ENCODE assay signal across 15 cellular contexts in the genomic region with DNA sequence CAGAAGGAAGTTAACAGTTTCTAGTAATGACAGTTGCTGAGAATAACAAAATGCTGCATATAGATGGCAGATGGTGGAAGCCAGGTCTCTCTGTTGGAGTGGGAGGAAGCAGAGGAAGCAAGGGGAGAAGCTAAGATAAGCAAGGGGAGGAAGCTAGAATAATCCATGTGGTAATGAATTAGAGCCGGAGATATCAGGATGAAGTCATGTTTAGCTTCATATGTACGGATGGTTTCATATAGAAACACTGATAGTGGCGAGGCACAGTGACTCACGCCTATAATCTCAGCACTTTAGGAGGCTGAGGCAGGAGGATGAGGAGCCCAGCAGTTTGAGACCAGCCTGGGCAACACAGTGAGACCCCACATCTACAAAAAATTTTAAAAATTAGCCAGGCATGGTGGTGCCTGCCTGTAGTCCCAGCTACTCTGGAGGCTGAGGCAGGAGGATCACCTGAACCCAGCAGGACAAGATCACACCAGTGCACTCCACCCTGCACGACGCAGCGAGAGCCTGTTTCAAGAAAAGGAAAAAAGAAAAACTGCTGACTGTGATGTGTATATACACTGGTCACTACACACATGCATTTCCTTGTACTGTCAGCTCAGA. TPM values are rescaled to one million over a fixed set of nuclear protein-coding genes. Genes with fewer than 3 reads are reported as not detected.
DNase-seq lines count a peak whose midpoint lies in the region; ATAC-seq and TF ChIP-seq lines count a peak whose summit lies in the region.
"Had no signal": no experiment of that assay in that cellular context is flagged by ENCODE, and none has a peak within 500 bp of the region (broad histone marks: within the 10 kb centered on the region; RNA-seq: fewer than 3 reads in every experiment).

No MANE protein-coding gene starts in this region.

- H3K27ac ChIP-seq in 22Rv1 (peak overlapping the region; percentile 25), endodermal cell (ENCODE audit: low read depth, low read length) (no peak overlapping the region)
- H3K27ac ChIP-seq: sigmoid colon, upper lobe of left lung had no signal

- POLR2A ChIA-PET in WTC11 (lab: Charles Lee) = no interaction called here

- WGBS in endodermal cell (ENCODE audit: insufficient coverage in 1 of 2, insufficient read length in 1 of 2), 2 experiments = 93 to 98% methylated on average over 4 to 7 of the region's 7 CpGs

- CTCF ChIA-PET in WTC11 (lab: Charles Lee) = interaction anchor here (3.7 kb wide), 1 partner anchor 77 kb away, joined by 46 read pairs; no protein-coding TSS in a partner anchor

- H3K27me3 Mint-ChIP-seq in WTC11 (ENCODE audit: low read depth) = no peaks in the 10 kb centered on the region
- no peaks in the 10 kb centered on the region for H3K27me3 Mint-ChIP-seq in glutamatergic neuron (ENCODE audit: unreplicated experiment)
- no peaks in the 10 kb centered on the region for H3K27me3 Mint-ChIP-seq in endodermal cell (ENCODE audit: insufficient read depth)
- H3K27me3 Mint-ChIP-seq: activated CD4-positive, alpha-beta T cell treated with anti-CD3 and anti-CD28 coated beads, Interleukin-2, amount 10 ng/mL, durations not matched to agents 24 days and 14 days; activated naive CD4-positive, alpha-beta T cell treated with anti-CD3 and anti-CD28 coated beads, Interleukin-2, amount 50 U/mL, for 24 hours had no signal

- DNase-seq in GF-D8 (lab: John Stamatoyannopoulos, UW) (peak; percentile 93), WTC11 (ENCODE audit: low spot score) (no peak), glutamatergic neuron (no peak), DMS114 treated with DMSO at 0.1 percent for 48 hours (lab: John Stamatoyannopoulos, UW; ENCODE audit: unreplicated experiment) (no peak), BE2C (no peak), endodermal cell (no peak)
- DNase-seq: effector CD8-positive, alpha-beta T cell; hypothalamus; NCI-H510A; sigmoid colon; upper lobe of left lung had no signal

- H3K4me3 Mint-ChIP-seq in WTC11 (no peak overlapping the region), glutamatergic neuron (ENCODE audit: unreplicated experiment) (peak overlapping the region; percentile 34), endodermal cell (no peak overlapping the region)
- H3K4me3 Mint-ChIP-seq: activated CD4-positive, alpha-beta T cell treated with anti-CD3 and anti-CD28 coated beads, Interleukin-2, amount 10 ng/mL, durations not matched to agents 24 days and 14 days; activated naive CD4-positive, alpha-beta T cell treated with anti-CD3 and anti-CD28 coated beads, Interleukin-2, amount 50 U/mL, for 24 hours had no signal

- H3K9me3 ChIP-seq in BE2C (no peaks in the 10 kb centered on the region), endodermal cell (ENCODE audit: control insufficient read depth, low read length) (no peaks in the 10 kb centered on the region)
- H3K9me3 ChIP-seq: sigmoid colon, upper lobe of left lung had no signal

- peaks cover 8% of the 10 kb centered on the region; the same call in 1 of the 2 replicates for H3K36me3 Mint-ChIP-seq in WTC11
- peaks cover 5% of the 10 kb centered on the region for H3K36me3 Mint-ChIP-seq in glutamatergic neuron (ENCODE audit: unreplicated experiment)
- H3K36me3 Mint-ChIP-seq in endodermal cell (ENCODE audit: low read depth) = peaks cover 23% of the 10 kb centered on the region

- H3K9me3 Mint-ChIP-seq in WTC11 = no peaks in the 10 kb centered on the region
- peaks cover 8% of the 10 kb centered on the region for H3K9me3 Mint-ChIP-seq in glutamatergic neuron (ENCODE audit: unreplicated experiment)
- H3K9me3 Mint-ChIP-seq in endodermal cell = no peaks in the 10 kb centered on the region
- H3K9me3 Mint-ChIP-seq: activated CD4-positive, alpha-beta T cell treated with anti-CD3 and anti-CD28 coated beads, Interleukin-2, amount 10 ng/mL, durations not matched to agents 24 days and 14 days; activated naive CD4-positive, alpha-beta T cell treated with anti-CD3 and anti-CD28 coated beads, Interleukin-2, amount 50 U/mL, for 24 hours had no signal

- H3K4me1 ChIP-seq in BE2C = peaks cover 2% of the 10 kb centered on the region; the same call in 1 of the 2 replicates
- H3K4me1 ChIP-seq in endodermal cell (ENCODE audit: control insufficient read depth, insufficient read depth, low read length) = no peaks in the 10 kb centered on the region

- no peak overlapping the region for H3K9ac ChIP-seq in endodermal cell (ENCODE audit: extremely low read depth, low read length, poor library complexity, severe bottlenecking)

- TF ChIP-seq CTCF in 22Rv1 (IDR thresholded peaks at IDR 0.05) (no peak), WTC11 (IDR thresholded peaks at IDR 0.05) (no peak), glutamatergic neuron (IDR thresholded peaks at IDR 0.05; ENCODE audit: partially characterized antibody, unreplicated experiment) (no peak), BE2C (IDR thresholded peaks at IDR 0.05; ENCODE audit: low read depth, low read length) (no peak), endodermal cell (conservative IDR thresholded peaks at IDR 0.05) (no peak)

- H3K27me3 ChIP-seq in BE2C (no peaks in the 10 kb centered on the region), endodermal cell (ENCODE audit: control insufficient read depth, insufficient read depth, low read length, poor library complexity, severe bottlenecking) (no peaks in the 10 kb centered on the region)
- H3K27me3 ChIP-seq: sigmoid colon, upper lobe of left lung had no signal

- no peak overlapping the region for H3K4me3 ChIP-seq in BE2C (ENCODE audit: low read depth, low read length)
- H3K4me3 ChIP-seq in endodermal cell (ENCODE audit: low read length) = no peak overlapping the region
- H3K4me3 ChIP-seq: sigmoid colon, upper lobe of left lung had no signal

- no peak for ATAC-seq in WTC11
- no peak for ATAC-seq in GM21367 (IDR thresholded peaks at IDR 0.05; ENCODE audit: unreplicated experiment)

- H3K4me1 Mint-ChIP-seq in WTC11 (no peaks in the 10 kb centered on the region), glutamatergic neuron (ENCODE audit: low read depth, unreplicated experiment) (peaks cover 12% of the 10 kb centered on the region), endodermal cell (no peaks in the 10 kb centered on the region)

- H3K36me3 ChIP-seq in BE2C = peaks cover 14% of the 10 kb centered on the region
- peaks cover 23% of the 10 kb centered on the region for H3K36me3 ChIP-seq in endodermal cell (ENCODE audit: control insufficient read depth, insufficient read depth, low read length)

- H3K27ac Mint-ChIP-seq in WTC11 (no peak overlapping the region), glutamatergic neuron (ENCODE audit: unreplicated experiment) (peak overlapping the region; percentile 13), endodermal cell (no peak overlapping the region)
- H3K27ac Mint-ChIP-seq: activated naive CD4-positive, alpha-beta T cell treated with anti-CD3 and anti-CD28 coated beads, Interleukin-2, amount 50 U/mL, for 24 hours had no signal

TF ChIP-seq in WTC11, 78 proteins besides CTCF, POLR2A, EP300 and RAD21:
- TF ChIP-seq FOXP1 (CRISPR knock-in tag; IDR thresholded peaks at IDR 0.05; ENCODE audit: borderline replicate concordance) (no peak), MYBL2 (CRISPR knock-in tag; IDR thresholded peaks at IDR 0.05) (no peak), FOXK1 (CRISPR knock-in tag; IDR thresholded peaks at IDR 0.05) (no peak), ZNF121 (CRISPR knock-in tag; IDR thresholded peaks at IDR 0.05) (0 out of 2 replicates have a peak, but pooled peaks have one; percentile 11)
- TF ChIP-seq, protein P1, sequence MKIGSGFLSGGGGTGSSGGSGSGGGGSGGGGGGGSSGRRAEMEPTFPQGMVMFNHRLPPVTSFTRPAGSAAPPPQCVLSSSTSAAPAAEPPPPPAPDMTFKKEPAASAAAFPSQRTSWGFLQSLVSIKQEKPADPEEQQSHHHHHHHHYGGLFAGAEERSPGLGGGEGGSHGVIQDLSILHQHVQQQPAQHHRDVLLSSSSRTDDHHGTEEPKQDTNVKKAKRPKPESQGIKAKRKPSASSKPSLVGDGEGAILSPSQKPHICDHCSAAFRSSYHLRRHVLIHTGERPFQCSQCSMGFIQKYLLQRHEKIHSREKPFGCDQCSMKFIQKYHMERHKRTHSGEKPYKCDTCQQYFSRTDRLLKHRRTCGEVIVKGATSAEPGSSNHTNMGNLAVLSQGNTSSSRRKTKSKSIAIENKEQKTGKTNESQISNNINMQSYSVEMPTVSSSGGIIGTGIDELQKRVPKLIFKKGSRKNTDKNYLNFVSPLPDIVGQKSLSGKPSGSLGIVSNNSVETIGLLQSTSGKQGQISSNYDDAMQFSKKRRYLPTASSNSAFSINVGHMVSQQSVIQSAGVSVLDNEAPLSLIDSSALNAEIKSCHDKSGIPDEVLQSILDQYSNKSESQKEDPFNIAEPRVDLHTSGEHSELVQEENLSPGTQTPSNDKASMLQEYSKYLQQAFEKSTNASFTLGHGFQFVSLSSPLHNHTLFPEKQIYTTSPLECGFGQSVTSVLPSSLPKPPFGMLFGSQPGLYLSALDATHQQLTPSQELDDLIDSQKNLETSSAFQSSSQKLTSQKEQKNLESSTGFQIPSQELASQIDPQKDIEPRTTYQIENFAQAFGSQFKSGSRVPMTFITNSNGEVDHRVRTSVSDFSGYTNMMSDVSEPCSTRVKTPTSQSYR (CRISPR knock-in tag; IDR thresholded peaks at IDR 0.05) = no peak
- TF ChIP-seq, protein P2, sequence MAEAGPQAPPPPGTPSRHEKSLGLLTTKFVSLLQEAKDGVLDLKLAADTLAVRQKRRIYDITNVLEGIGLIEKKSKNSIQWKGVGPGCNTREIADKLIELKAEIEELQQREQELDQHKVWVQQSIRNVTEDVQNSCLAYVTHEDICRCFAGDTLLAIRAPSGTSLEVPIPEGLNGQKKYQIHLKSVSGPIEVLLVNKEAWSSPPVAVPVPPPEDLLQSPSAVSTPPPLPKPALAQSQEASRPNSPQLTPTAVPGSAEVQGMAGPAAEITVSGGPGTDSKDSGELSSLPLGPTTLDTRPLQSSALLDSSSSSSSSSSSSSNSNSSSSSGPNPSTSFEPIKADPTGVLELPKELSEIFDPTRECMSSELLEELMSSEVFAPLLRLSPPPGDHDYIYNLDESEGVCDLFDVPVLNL (CRISPR knock-in tag; IDR thresholded peaks at IDR 0.05; ENCODE audit: borderline replicate concordance, low read depth) = no peak

RNA-seq across cellular contexts. Expression of a gene that starts 49.2 kb away (rescaled TPM):
- total RNA-seq in WTC11 (2021) = 82.8 to 93.4 TPM (median 87.0 TPM) in 3 replicates
- total RNA-seq in glutamatergic neuron (ENCODE audit: unreplicated experiment) = 93.7 TPM
- 101 TPM for polyA plus RNA-seq in BE2C (2012; ENCODE audit: insufficient read depth, insufficient read length, low read depth)
- 100 to 1,000 TPM in 1 of 2 donors, 10 to 100 TPM in 1; 86.0 to 100 TPM for total RNA-seq in endodermal cell
- 60.2 TPM for polyA plus RNA-seq in endodermal cell (2013, experiment 1 of 2)
- 66.0 TPM for polyA plus RNA-seq in endodermal cell (2013, experiment 2 of 2)
